In genomic region chr15:72936691-72937679, GRCh38 we compare ENCODE assay signal across 25 cellular contexts.
"Had no signal": no experiment of that assay in that cellular context is flagged by ENCODE, and none has a peak within 500 bp of the region (broad histone marks: within the 10 kb centered on the region; RNA-seq: fewer than 3 reads in every experiment).

No MANE protein-coding gene starts in this region.

- H3K36me3 ChIP-seq: breast epithelium, MG63, SJCRH30 had no signal

- H3K9me3 Mint-ChIP-seq: activated CD4-positive, alpha-beta memory T cell treated with anti-CD3 and anti-CD28 coated beads for 36 hours; activated CD4-positive, alpha-beta T cell treated with anti-CD3 and anti-CD28 coated beads, Interleukin-2, amount 10 ng/mL, durations not matched to agents 7 days and 5 days; activated naive CD4-positive, alpha-beta T cell treated with anti-CD3 and anti-CD28 coated beads, Interleukin-2, amount 50 U/mL, for 24 hours; activated naive CD8-positive, alpha-beta T cell treated with anti-CD3 and anti-CD28 coated beads, Interleukin-2, amount 10 ng/mL, durations not matched to agents 7 days and 5 days; activated T-cell treated with anti-CD3 and anti-CD28 coated beads, Interleukin-2, amount 50 U/mL, for 4 hours had no signal

- H3K27me3 ChIP-seq: body of pancreas, breast epithelium, MG63 had no signal

- H3K36me3 Mint-ChIP-seq: activated CD4-positive, alpha-beta memory T cell treated with anti-CD3 and anti-CD28 coated beads for 36 hours; activated naive CD4-positive, alpha-beta T cell treated with anti-CD3 and anti-CD28 coated beads, Interleukin-2, amount 50 U/mL, for 24 hours; activated naive CD8-positive, alpha-beta T cell treated with anti-CD3 and anti-CD28 coated beads, Interleukin-2, amount 10 ng/mL, durations not matched to agents 7 days and 5 days had no signal

- DNase-seq: activated CD4-positive, alpha-beta memory T cell treated with anti-CD3 and anti-CD28 coated beads for 36 hours; activated CD4-positive, alpha-beta T cell treated with anti-CD3 and anti-CD28 coated beads, Interleukin-2, amount 10 ng/mL, durations not matched to agents 7 days and 5 days; activated CD8-positive, alpha-beta memory T cell treated with anti-CD3 and anti-CD28 coated beads, Interleukin-2, amount 50 U/mL, for 4 hours; activated effector memory CD4-positive, alpha-beta T cell treated with Interleukin-2 at 50 U/mL for 16 hours; activated naive CD8-positive, alpha-beta T cell treated with anti-CD3 and anti-CD28 coated beads, Interleukin-2, amount 10 ng/mL, durations not matched to agents 7 days and 5 days; activated T-cell treated with anti-CD3 and anti-CD28 coated beads for 4 hours; activated T-cell treated with anti-CD3 and anti-CD28 coated beads, Interleukin-2, amount 50 U/mL, for 4 hours; body of pancreas; caudate nucleus; Kasumi-1; KG1; MG63; MV-4-11; NCI-H1092; NCI-H1436 treated with DMSO at 0.1 percent for 48 hours; NCI-H1694 treated with DMSO at 0.1 percent for 48 hours; NCI-H2029; NCI-H345; NCI-H524 treated with DMSO at 0.1 percent for 48 hours; SHP77; SJCRH30 had no signal

- H3K4me3 Mint-ChIP-seq: activated CD4-positive, alpha-beta memory T cell treated with anti-CD3 and anti-CD28 coated beads for 36 hours; activated CD4-positive, alpha-beta T cell treated with anti-CD3 and anti-CD28 coated beads, Interleukin-2, amount 10 ng/mL, durations not matched to agents 7 days and 5 days; activated naive CD4-positive, alpha-beta T cell treated with anti-CD3 and anti-CD28 coated beads, Interleukin-2, amount 50 U/mL, for 24 hours; activated naive CD8-positive, alpha-beta T cell treated with anti-CD3 and anti-CD28 coated beads, Interleukin-2, amount 10 ng/mL, durations not matched to agents 7 days and 5 days; activated T-cell treated with anti-CD3 and anti-CD28 coated beads, Interleukin-2, amount 50 U/mL, for 4 hours had no signal

- H3K27ac ChIP-seq: body of pancreas, breast epithelium, SJCRH30, SK-N-MC had no signal

- H3K4me3 ChIP-seq: body of pancreas, breast epithelium, MG63, SJCRH30, SK-N-MC had no signal

- H3K9me3 ChIP-seq: body of pancreas, breast epithelium, MG63, SJCRH30 had no signal

- H3K4me1 Mint-ChIP-seq: activated CD4-positive, alpha-beta T cell treated with anti-CD3 and anti-CD28 coated beads, Interleukin-2, amount 10 ng/mL, durations not matched to agents 7 days and 5 days; activated naive CD4-positive, alpha-beta T cell treated with anti-CD3 and anti-CD28 coated beads, Interleukin-2, amount 50 U/mL, for 24 hours; activated naive CD8-positive, alpha-beta T cell treated with anti-CD3 and anti-CD28 coated beads, Interleukin-2, amount 10 ng/mL, durations not matched to agents 7 days and 5 days had no signal

- ATAC-seq: activated T-cell treated with anti-CD3 and anti-CD28 coated beads, Interleukin-2, amount 50 U/mL, for 4 hours; body of pancreas; Panc1 had no signal

- H3K27ac Mint-ChIP-seq: activated CD4-positive, alpha-beta memory T cell treated with anti-CD3 and anti-CD28 coated beads for 36 hours; activated CD4-positive, alpha-beta T cell treated with anti-CD3 and anti-CD28 coated beads, Interleukin-2, amount 10 ng/mL, durations not matched to agents 7 days and 5 days; activated naive CD4-positive, alpha-beta T cell treated with anti-CD3 and anti-CD28 coated beads, Interleukin-2, amount 50 U/mL, for 24 hours; activated naive CD8-positive, alpha-beta T cell treated with anti-CD3 and anti-CD28 coated beads, Interleukin-2, amount 10 ng/mL, durations not matched to agents 7 days and 5 days had no signal

- H3K4me1 ChIP-seq: body of pancreas, breast epithelium, SJCRH30 had no signal
